12 cellular contexts compared by ENCODE assay signal in genomic region chr15:51270706-51271105, GRCh38.
"Had no signal": no experiment of that assay in that cellular context is flagged by ENCODE, and none has a peak within 500 bp of the region (broad histone marks: within the 10 kb centered on the region; RNA-seq: fewer than 3 reads in every experiment).

No MANE protein-coding gene starts in this region.

- H3K4me3 ChIP-seq: dorsolateral prefrontal cortex, prostate gland, stomach, thyroid gland had no signal

- H3K4me1 ChIP-seq: prostate gland had no signal

- DNase-seq: activated B cell treated with CpG ODN at 0.5 μM for 24 hours; activated CD4-positive, alpha-beta T cell treated with anti-CD3 and anti-CD28 coated beads, Interleukin-2, amount 10 ng/mL, durations not matched to agents 24 days and 14 days; activated T-cell treated with anti-CD3 and anti-CD28 coated beads for 4 hours; immature natural killer cell; mammary epithelial cell; occipital lobe; stimulated activated CD4-positive, alpha-beta T cell treated with anti-CD3 and anti-CD28 coated beads, Interleukin-4, amount 100 ng/mL, for 24 hours; stomach; thyroid gland had no signal

- H3K36me3 ChIP-seq: prostate gland, stomach, thyroid gland had no signal

- H3K27ac ChIP-seq: prostate gland, stomach, thyroid gland had no signal

- ATAC-seq: activated T-helper 17 cell treated with anti-CD3 and anti-CD28 coated beads, Interleukin-2, amount 50 U/mL, for 72 hours had no signal

- H3K27me3 ChIP-seq: thyroid gland had no signal

- H3K9me3 ChIP-seq: prostate gland, stomach, thyroid gland had no signal
